Comparison of ENCODE assay signal across 1 cellular context in the genomic region with DNA sequence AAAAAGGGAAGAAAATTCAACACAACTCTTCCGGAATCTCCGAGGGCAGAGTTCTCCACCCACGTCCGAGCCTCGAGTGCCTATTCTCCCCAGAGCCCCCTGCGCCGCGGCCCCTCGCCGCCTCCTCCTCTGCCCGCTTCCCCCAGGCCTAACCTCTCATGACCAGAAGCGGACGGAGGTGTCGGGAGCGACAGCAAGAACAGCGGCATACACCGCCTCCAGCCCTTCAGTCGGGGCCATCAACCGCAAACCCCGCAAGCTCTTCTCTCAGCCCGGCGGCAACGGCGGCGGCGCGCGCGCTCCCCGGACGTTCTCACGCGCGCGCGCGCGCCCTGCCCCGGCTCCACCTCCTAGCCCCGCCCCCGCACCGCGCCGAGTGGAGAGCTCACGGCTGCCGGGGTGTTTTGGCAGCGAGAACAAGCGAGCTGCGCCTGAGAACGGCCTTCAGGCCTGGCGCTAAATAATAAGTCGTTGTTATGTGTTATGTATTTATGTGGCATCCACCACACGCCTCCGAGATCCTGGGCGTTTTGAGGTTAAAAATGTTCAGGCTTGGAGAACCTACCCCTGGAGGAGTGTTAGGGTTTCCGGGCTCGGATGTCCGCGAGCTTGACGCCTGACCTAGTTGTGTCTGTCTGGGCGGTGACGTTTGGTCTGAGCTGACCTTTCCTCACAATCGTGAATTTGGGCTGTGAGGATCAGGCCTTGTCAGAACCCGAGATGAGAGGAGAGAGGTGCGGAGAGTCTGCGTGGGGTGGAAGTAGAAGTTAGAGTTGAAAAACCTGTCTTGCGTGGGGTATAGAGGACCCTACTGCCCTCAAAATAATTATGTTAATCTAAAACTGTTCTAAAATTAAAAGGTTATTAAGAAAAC.
A peak's percentile ranks its signal among the peaks of the same experiment; 100 is the strongest.
TF ChIP-seq lines count a peak whose summit lies in the region.

A gene with protein sequence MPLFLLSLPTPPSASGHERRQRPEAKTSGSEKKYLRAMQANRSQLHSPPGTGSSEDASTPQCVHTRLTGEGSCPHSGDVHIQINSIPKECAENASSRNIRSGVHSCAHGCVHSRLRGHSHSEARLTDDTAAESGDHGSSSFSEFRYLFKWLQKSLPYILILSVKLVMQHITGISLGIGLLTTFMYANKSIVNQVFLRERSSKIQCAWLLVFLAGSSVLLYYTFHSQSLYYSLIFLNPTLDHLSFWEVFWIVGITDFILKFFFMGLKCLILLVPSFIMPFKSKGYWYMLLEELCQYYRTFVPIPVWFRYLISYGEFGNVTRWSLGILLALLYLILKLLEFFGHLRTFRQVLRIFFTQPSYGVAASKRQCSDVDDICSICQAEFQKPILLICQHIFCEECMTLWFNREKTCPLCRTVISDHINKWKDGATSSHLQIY (minus strand): TSS at position 286 of the 874 bp plus-strand sequence. CDS start 77 bp downstream, at position 209.

TF ChIP-seq in K562, 482 proteins besides CTCF, POLR2A, EP300 and RAD21 (continued from another document and continues in another):
- TF ChIP-seq, protein P1, sequence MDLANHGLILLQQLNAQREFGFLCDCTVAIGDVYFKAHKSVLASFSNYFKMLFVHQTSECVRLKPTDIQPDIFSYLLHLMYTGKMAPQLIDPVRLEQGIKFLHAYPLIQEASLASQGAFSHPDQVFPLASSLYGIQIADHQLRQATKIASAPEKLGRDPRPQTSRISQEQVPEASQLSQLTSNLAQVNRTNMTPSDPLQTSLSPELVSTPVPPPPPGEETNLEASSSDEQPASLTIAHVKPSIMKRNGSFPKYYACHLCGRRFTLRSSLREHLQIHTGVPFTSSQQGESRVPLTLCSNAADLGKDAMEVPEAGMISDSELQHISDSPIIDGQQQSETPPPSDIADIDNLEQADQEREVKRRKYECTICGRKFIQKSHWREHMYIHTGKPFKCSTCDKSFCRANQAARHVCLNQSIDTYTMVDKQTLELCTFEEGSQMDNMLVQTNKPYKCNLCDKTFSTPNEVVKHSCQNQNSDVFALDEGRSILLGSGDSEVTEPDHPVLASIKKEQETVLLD (IDR thresholded peaks at IDR 0.05): 0 out of 2 replicates have a peak, but pooled peaks have one; percentile 49
- TF ChIP-seq TBP (optimal IDR thresholded peaks at IDR 0.05; ENCODE audit: low read depth, low read length) (peak; percentile 11), NRF1 (conservative IDR thresholded peaks at IDR 0.05 in 1 of 2, IDR thresholded peaks at IDR 0.05 in 1 of 2) (peak; percentile 89 to 90), RBM14 (IDR thresholded peaks at IDR 0.05; ENCODE audit: borderline replicate concordance, insufficient read depth, low read depth, low read length) (no peak), ZC3H4 (CRISPR knock-in tag; IDR thresholded peaks at IDR 0.05; ENCODE audit: borderline replicate concordance) (no peak), TFAM (CRISPR knock-in tag; conservative IDR thresholded peaks at IDR 0.05) (no peak), POLR3G (IDR thresholded peaks at IDR 0.05; ENCODE audit: extremely low read depth, insufficient read length, insufficient replicate concordance) (no peak), LCOR (CRISPR knock-in tag; IDR thresholded peaks at IDR 0.05) (peak; percentile 71; the same call in 1 of the 2 replicates), RHOXF2B (CRISPR knock-in tag; conservative IDR thresholded peaks at IDR 0.05) (no peak), SAP30 (IDR thresholded peaks at IDR 0.05; ENCODE audit: borderline replicate concordance, insufficient read depth, low read depth, low read length, poor library complexity, severe bottlenecking) (no peak), HDAC8 (tag; IDR thresholded peaks at IDR 0.05) (no peak), POU5F1 (IDR thresholded peaks at IDR 0.05; ENCODE audit: borderline replicate concordance, low read depth, low read length, partially characterized antibody) (no peak), SRSF9 (IDR thresholded peaks at IDR 0.05; ENCODE audit: borderline replicate concordance, low read depth, low read length) (no peak), NBN (IDR thresholded peaks at IDR 0.05; ENCODE audit: low read depth) (peak; percentile 79), ZNF408 (CRISPR knock-in tag; IDR thresholded peaks at IDR 0.05; ENCODE audit: low read depth) (no peak), ATF1 (CRISPR knock-in tag; IDR thresholded peaks at IDR 0.05) (no peak), ATF1 (tag; IDR thresholded peaks at IDR 0.05) (peak; percentile 81), TAF15 (IDR thresholded peaks at IDR 0.05; ENCODE audit: low read depth, low read length) (no peak)
- TF ChIP-seq, protein P2, sequence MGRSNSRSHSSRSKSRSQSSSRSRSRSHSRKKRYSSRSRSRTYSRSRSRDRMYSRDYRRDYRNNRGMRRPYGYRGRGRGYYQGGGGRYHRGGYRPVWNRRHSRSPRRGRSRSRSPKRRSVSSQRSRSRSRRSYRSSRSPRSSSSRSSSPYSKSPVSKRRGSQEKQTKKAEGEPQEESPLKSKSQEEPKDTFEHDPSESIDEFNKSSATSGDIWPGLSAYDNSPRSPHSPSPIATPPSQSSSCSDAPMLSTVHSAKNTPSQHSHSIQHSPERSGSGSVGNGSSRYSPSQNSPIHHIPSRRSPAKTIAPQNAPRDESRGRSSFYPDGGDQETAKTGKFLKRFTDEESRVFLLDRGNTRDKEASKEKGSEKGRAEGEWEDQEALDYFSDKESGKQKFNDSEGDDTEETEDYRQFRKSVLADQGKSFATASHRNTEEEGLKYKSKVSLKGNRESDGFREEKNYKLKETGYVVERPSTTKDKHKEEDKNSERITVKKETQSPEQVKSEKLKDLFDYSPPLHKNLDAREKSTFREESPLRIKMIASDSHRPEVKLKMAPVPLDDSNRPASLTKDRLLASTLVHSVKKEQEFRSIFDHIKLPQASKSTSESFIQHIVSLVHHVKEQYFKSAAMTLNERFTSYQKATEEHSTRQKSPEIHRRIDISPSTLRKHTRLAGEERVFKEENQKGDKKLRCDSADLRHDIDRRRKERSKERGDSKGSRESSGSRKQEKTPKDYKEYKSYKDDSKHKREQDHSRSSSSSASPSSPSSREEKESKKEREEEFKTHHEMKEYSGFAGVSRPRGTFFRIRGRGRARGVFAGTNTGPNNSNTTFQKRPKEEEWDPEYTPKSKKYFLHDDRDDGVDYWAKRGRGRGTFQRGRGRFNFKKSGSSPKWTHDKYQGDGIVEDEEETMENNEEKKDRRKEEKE (IDR thresholded peaks at IDR 0.05; ENCODE audit: borderline replicate concordance in 1 of 2, control insufficient read depth in 1 of 2, low read depth in 2 of 2, low read length in 1 of 2): peak in 1 of 2 experiments; percentile 90; a peak in 2 of 4 replicates
- TF ChIP-seq, protein P3, sequence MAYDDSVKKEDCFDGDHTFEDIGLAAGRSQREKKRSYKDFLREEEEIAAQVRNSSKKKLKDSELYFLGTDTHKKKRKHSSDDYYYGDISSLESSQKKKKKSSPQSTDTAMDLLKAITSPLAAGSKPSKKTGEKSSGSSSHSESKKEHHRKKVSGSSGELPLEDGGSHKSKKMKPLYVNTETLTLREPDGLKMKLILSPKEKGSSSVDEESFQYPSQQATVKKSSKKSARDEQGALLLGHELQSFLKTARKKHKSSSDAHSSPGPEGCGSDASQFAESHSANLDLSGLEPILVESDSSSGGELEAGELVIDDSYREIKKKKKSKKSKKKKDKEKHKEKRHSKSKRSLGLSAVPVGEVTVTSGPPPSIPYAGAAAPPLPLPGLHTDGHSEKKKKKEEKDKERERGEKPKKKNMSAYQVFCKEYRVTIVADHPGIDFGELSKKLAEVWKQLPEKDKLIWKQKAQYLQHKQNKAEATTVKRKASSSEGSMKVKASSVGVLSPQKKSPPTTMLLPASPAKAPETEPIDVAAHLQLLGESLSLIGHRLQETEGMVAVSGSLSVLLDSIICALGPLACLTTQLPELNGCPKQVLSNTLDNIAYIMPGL (CRISPR knock-in tag; IDR thresholded peaks at IDR 0.05): no peak
- TF ChIP-seq, protein P4, sequence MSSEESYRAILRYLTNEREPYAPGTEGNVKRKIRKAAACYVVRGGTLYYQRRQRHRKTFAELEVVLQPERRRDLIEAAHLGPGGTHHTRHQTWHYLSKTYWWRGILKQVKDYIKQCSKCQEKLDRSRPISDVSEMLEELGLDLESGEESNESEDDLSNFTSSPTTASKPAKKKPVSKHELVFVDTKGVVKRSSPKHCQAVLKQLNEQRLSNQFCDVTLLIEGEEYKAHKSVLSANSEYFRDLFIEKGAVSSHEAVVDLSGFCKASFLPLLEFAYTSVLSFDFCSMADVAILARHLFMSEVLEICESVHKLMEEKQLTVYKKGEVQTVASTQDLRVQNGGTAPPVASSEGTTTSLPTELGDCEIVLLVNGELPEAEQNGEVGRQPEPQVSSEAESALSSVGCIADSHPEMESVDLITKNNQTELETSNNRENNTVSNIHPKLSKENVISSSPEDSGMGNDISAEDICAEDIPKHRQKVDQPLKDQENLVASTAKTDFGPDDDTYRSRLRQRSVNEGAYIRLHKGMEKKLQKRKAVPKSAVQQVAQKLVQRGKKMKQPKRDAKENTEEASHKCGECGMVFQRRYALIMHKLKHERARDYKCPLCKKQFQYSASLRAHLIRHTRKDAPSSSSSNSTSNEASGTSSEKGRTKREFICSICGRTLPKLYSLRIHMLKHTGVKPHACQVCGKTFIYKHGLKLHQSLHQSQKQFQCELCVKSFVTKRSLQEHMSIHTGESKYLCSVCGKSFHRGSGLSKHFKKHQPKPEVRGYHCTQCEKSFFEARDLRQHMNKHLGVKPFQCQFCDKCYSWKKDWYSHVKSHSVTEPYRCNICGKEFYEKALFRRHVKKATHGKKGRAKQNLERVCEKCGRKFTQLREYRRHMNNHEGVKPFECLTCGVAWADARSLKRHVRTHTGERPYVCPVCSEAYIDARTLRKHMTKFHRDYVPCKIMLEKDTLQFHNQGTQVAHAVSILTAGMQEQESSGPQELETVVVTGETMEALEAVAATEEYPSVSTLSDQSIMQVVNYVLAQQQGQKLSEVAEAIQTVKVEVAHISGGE (CRISPR knock-in tag; IDR thresholded peaks at IDR 0.05): no peak; a peak in 1 of 6 replicates
- TF ChIP-seq, protein P5, sequence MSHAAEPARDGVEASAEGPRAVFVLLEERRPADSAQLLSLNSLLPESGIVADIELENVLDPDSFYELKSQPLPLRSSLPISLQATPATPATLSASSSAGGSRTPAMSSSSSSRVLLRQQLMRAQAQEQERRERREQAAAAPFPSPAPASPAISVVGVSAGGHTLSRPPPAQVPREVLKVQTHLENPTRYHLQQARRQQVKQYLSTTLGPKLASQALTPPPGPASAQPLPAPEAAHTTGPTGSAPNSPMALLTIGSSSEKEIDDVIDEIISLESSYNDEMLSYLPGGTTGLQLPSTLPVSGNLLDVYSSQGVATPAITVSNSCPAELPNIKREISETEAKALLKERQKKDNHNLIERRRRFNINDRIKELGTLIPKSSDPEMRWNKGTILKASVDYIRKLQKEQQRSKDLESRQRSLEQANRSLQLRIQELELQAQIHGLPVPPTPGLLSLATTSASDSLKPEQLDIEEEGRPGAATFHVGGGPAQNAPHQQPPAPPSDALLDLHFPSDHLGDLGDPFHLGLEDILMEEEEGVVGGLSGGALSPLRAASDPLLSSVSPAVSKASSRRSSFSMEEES (CRISPR knock-in tag; IDR thresholded peaks at IDR 0.05): no peak
- TF ChIP-seq, protein P6, sequence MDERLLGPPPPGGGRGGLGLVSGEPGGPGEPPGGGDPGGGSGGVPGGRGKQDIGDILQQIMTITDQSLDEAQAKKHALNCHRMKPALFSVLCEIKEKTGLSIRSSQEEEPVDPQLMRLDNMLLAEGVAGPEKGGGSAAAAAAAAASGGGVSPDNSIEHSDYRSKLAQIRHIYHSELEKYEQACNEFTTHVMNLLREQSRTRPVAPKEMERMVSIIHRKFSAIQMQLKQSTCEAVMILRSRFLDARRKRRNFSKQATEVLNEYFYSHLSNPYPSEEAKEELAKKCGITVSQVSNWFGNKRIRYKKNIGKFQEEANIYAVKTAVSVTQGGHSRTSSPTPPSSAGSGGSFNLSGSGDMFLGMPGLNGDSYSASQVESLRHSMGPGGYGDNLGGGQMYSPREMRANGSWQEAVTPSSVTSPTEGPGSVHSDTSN (CRISPR knock-in tag; IDR thresholded peaks at IDR 0.05; ENCODE audit: low read depth): no peak
- TF ChIP-seq, protein P6 (tag; conservative IDR thresholded peaks at IDR 0.05; ENCODE audit: low read depth): 0 out of 2 replicates have a peak, but pooled peaks have one; percentile 22
- TF ChIP-seq, protein P7, sequence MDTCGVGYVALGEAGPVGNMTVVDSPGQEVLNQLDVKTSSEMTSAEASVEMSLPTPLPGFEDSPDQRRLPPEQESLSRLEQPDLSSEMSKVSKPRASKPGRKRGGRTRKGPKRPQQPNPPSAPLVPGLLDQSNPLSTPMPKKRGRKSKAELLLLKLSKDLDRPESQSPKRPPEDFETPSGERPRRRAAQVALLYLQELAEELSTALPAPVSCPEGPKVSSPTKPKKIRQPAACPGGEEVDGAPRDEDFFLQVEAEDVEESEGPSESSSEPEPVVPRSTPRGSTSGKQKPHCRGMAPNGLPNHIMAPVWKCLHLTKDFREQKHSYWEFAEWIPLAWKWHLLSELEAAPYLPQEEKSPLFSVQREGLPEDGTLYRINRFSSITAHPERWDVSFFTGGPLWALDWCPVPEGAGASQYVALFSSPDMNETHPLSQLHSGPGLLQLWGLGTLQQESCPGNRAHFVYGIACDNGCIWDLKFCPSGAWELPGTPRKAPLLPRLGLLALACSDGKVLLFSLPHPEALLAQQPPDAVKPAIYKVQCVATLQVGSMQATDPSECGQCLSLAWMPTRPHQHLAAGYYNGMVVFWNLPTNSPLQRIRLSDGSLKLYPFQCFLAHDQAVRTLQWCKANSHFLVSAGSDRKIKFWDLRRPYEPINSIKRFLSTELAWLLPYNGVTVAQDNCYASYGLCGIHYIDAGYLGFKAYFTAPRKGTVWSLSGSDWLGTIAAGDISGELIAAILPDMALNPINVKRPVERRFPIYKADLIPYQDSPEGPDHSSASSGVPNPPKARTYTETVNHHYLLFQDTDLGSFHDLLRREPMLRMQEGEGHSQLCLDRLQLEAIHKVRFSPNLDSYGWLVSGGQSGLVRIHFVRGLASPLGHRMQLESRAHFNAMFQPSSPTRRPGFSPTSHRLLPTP (IDR thresholded peaks at IDR 0.05; ENCODE audit: borderline replicate concordance, extremely low read depth, insufficient read length): no peak
